In the genomic region with DNA sequence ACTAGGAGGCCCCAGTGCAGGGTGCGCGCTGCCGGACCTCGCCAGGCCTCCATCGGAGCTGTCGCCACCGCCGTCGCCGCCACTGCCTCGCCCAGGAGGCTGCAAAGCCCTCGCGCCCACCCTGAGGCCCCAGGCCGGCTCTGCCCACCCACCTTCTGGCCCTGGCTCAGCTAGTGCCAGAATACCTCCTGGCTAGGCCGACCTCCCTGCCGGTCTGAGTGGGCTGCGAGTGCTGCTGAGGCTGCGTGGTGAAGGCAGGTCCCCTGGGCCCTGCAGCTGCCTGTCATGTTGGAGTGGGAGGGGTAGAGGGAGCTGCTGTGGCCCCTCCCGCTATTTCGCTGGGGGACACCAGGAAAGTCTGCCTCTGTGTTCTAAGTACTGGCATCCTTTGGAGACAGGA, we compare ENCODE assay signal across 23 cellular contexts. TPM values are rescaled to one million over a fixed set of nuclear protein-coding genes. Genes with fewer than 3 reads are reported as not detected.
"Had no signal": no experiment of that assay in that cellular context is flagged by ENCODE, and none has a peak within 500 bp of the region (broad histone marks: within the 10 kb centered on the region; RNA-seq: fewer than 3 reads in every experiment).

No MANE protein-coding gene starts in this region.

- DNase-seq: activated CD4-positive, alpha-beta T cell treated with anti-CD3 and anti-CD28 coated beads, Interleukin-2, amount 10 ng/mL, durations not matched to agents 24 days and 14 days; activated CD8-positive, alpha-beta T cell treated with anti-CD3 and anti-CD28 coated beads for 36 hours; activated naive CD4-positive, alpha-beta T cell treated with anti-CD3 and anti-CD28 coated beads for 36 hours; activated T-cell treated with anti-CD3 and anti-CD28 coated beads, Interleukin-2, amount 50 U/mL, for 4 hours; brain microvascular endothelial cell; central memory CD4-positive, alpha-beta T cell; heart left ventricle; kidney; midbrain; right lobe of liver; small intestine; stimulated activated CD4-positive, alpha-beta T cell treated with anti-CD3 and anti-CD28 coated beads, Interleukin-15, amount 100 ng/mL, for 24 hours; stimulated activated CD4-positive, alpha-beta T cell treated with anti-CD3 and anti-CD28 coated beads, Interleukin-2, amount 100 ng/mL, for 48 hours; stimulated activated naive CD8-positive, alpha-beta T cell treated with anti-CD3 and anti-CD28 coated beads, Interleukin-15, amount 100 ng/mL, for 72 hours; transverse colon had no signal

- H3K4me3 Mint-ChIP-seq: activated CD4-positive, alpha-beta T cell treated with anti-CD3 and anti-CD28 coated beads, Interleukin-2, amount 10 ng/mL, durations not matched to agents 24 days and 14 days; activated CD8-positive, alpha-beta T cell treated with anti-CD3 and anti-CD28 coated beads for 36 hours; activated naive CD4-positive, alpha-beta T cell treated with anti-CD3 and anti-CD28 coated beads for 36 hours; activated T-cell treated with anti-CD3 and anti-CD28 coated beads, Interleukin-2, amount 50 U/mL, for 4 hours; stimulated activated naive CD8-positive, alpha-beta T cell treated with anti-CD3 and anti-CD28 coated beads, Interleukin-15, amount 100 ng/mL, for 72 hours; T-helper 2 cell treated with Interferon-gamma antibody and Interleukin-4, amounts not matched to agents 5 μg/mL and 100 μg/mL, for 36 hours had no signal

- H3K9me3 ChIP-seq: heart left ventricle, right lobe of liver, suprapubic skin, transverse colon, uterus had no signal

- H3K4me3 ChIP-seq: coronary artery, heart left ventricle, lung, right lobe of liver, suprapubic skin, transverse colon, uterus had no signal

- ATAC-seq: activated CD8-positive, alpha-beta T cell treated with anti-CD3 and anti-CD28 coated beads for 36 hours; activated T-cell treated with anti-CD3 and anti-CD28 coated beads, Interleukin-2, amount 50 U/mL, for 4 hours; heart left ventricle; left lobe of liver; right lobe of liver; stimulated activated naive CD8-positive, alpha-beta T cell treated with anti-CD3 and anti-CD28 coated beads, Interleukin-15, amount 100 ng/mL, for 72 hours had no signal

- H3K27ac ChIP-seq: brain microvascular endothelial cell, coronary artery, heart left ventricle, right lobe of liver, suprapubic skin, transverse colon, uterus had no signal

- H3K4me1 ChIP-seq: suprapubic skin, transverse colon, uterus had no signal

- H3K4me1 Mint-ChIP-seq: activated CD4-positive, alpha-beta T cell treated with anti-CD3 and anti-CD28 coated beads, Interleukin-2, amount 10 ng/mL, durations not matched to agents 24 days and 14 days; stimulated activated naive CD8-positive, alpha-beta T cell treated with anti-CD3 and anti-CD28 coated beads, Interleukin-15, amount 100 ng/mL, for 72 hours had no signal

- H3K9me3 Mint-ChIP-seq: activated CD4-positive, alpha-beta T cell treated with anti-CD3 and anti-CD28 coated beads, Interleukin-2, amount 10 ng/mL, durations not matched to agents 24 days and 14 days; activated CD8-positive, alpha-beta T cell treated with anti-CD3 and anti-CD28 coated beads for 36 hours; activated naive CD4-positive, alpha-beta T cell treated with anti-CD3 and anti-CD28 coated beads for 36 hours; activated T-cell treated with anti-CD3 and anti-CD28 coated beads, Interleukin-2, amount 50 U/mL, for 4 hours; stimulated activated naive CD8-positive, alpha-beta T cell treated with anti-CD3 and anti-CD28 coated beads, Interleukin-15, amount 100 ng/mL, for 72 hours; T-helper 2 cell treated with Interferon-gamma antibody and Interleukin-4, amounts not matched to agents 5 μg/mL and 100 μg/mL, for 36 hours had no signal

- H3K27me3 ChIP-seq: heart left ventricle, right lobe of liver, uterus had no signal

- H3K36me3 ChIP-seq: brain microvascular endothelial cell, right lobe of liver, suprapubic skin, transverse colon, uterus had no signal

- H3K27ac Mint-ChIP-seq: activated CD4-positive, alpha-beta T cell treated with anti-CD3 and anti-CD28 coated beads, Interleukin-2, amount 10 ng/mL, durations not matched to agents 24 days and 14 days; activated CD8-positive, alpha-beta T cell treated with anti-CD3 and anti-CD28 coated beads for 36 hours; activated naive CD4-positive, alpha-beta T cell treated with anti-CD3 and anti-CD28 coated beads for 36 hours; stimulated activated naive CD8-positive, alpha-beta T cell treated with anti-CD3 and anti-CD28 coated beads, Interleukin-15, amount 100 ng/mL, for 72 hours; T-helper 2 cell treated with Interferon-gamma antibody and Interleukin-4, amounts not matched to agents 5 μg/mL and 100 μg/mL, for 36 hours had no signal

RNA-seq across cellular contexts. Expression of a gene that starts 34.1 kb away (rescaled TPM):
- total RNA-seq: activated CD8-positive, alpha-beta T cell treated with anti-CD3 and anti-CD28 coated beads for 36 hours; activated naive CD4-positive, alpha-beta T cell treated with anti-CD3 and anti-CD28 coated beads for 36 hours; activated T-cell treated with anti-CD3 and anti-CD28 coated beads, Interleukin-2, amount 50 U/mL, for 4 hours; left lobe of liver; osteocyte; pulmonary artery endothelial cell; right lobe of liver had no signal

RNA-seq across cellular contexts. Expression of a gene that starts 38.2 kb away (rescaled TPM):
- total RNA-seq: activated CD8-positive, alpha-beta T cell treated with anti-CD3 and anti-CD28 coated beads for 36 hours; activated naive CD4-positive, alpha-beta T cell treated with anti-CD3 and anti-CD28 coated beads for 36 hours had no signal
